9 cellular contexts compared by ENCODE assay signal in the genomic region with DNA sequence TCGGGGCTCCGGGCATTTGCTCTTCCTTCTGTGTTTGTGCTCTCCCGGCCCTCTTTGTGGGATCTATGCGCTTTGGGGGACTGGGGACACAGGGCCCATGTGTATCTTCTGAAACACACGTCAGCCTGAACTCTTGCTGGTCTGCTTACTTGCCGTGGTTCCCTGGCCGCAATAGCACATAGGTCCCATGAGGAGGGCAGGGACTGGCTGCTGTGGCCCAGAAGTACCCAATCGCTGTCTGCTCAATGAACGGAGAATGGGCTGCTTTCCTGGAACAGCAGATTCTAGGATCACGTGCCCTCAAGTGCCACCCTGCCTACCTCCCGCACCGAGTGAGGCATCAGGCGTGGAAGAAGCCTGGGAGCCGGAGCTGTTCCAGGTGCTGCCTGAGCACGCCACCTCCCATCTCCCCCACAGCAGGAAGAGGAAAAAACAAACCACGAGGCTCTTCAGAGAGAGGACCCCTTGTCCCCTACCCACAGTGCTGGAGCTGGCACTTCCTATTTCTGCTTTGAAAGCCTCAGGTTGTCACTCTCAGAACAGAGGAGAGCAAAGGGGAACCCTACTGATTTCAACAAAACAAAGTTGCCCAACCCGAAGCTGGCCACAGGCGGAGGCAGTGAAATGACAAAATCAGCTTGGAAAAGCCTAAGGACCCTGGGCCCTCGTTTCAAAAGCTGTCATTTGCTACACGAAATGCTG. TPM values are rescaled to one million over a fixed set of nuclear protein-coding genes. Genes with fewer than 3 reads are reported as not detected.
DNase-seq lines count a peak whose midpoint lies in the region; ATAC-seq, FAIRE-seq and TF ChIP-seq lines count a peak whose summit lies in the region.
"Had no signal": no experiment of that assay in that cellular context is flagged by ENCODE, and none has a peak within 500 bp of the region (broad histone marks: within the 10 kb centered on the region; RNA-seq: fewer than 3 reads in every experiment).

No MANE protein-coding gene starts in this region.

- H3K27me3 ChIP-seq in keratinocyte (ENCODE audit: control insufficient read depth, extremely low read depth, insufficient read depth, low read length) (no peaks in the 10 kb centered on the region), thymus (ENCODE audit: control insufficient read depth, insufficient read depth) (no peaks in the 10 kb centered on the region)

- H3K36me3 Mint-ChIP-seq in activated CD4-positive, alpha-beta memory T cell treated with anti-CD3 and anti-CD28 coated beads, Interleukin-2, amount 10 ng/mL, durations not matched to agents 7 days and 5 days (ENCODE audit: low read depth), result peaks cover 15% of the 10 kb centered on the region
- peaks cover 1% of the 10 kb centered on the region for H3K36me3 Mint-ChIP-seq in type B pancreatic cell

- no peak for FAIRE-seq in keratinocyte (lab: Jason Lieb, UNC)

- peak overlapping the region in 1 of 3 experiments; percentile 11 for H3K4me3 ChIP-seq in keratinocyte (ENCODE audit: control insufficient read depth in 2 of 3, extremely low read depth in 1 of 3, insufficient read depth in 2 of 3, low read depth in 1 of 3, low read length in 3 of 3)
- H3K4me3 ChIP-seq in thymus (ENCODE audit: low read length), result no peak overlapping the region

- H3K9me3 Mint-ChIP-seq in activated CD4-positive, alpha-beta memory T cell treated with anti-CD3 and anti-CD28 coated beads, Interleukin-2, amount 10 ng/mL, durations not matched to agents 7 days and 5 days, result no peaks in the 10 kb centered on the region
- H3K9me3 Mint-ChIP-seq in type B pancreatic cell, result no peaks in the 10 kb centered on the region

- TF ChIP-seq CTCF in keratinocyte (optimal IDR thresholded peaks at IDR 0.05 in 1 of 3, IDR thresholded peaks at IDR 0.05 in 1 of 3, conservative IDR thresholded peaks at IDR 0.05 in 1 of 3; ENCODE audit: extremely low read depth in 1 of 3, insufficient read depth in 2 of 3, low read length in 3 of 3) (no peak), type B pancreatic cell (conservative IDR thresholded peaks at IDR 0.05) (no peak)

- POLR2A ChIA-PET in activated CD4-positive, alpha-beta memory T cell treated with anti-CD3 and anti-CD28 coated beads, Interleukin-2, amount 10 ng/mL, durations not matched to agents 7 days and 5 days (lab: Charles Lee), result interaction anchor here (0.8 to 1.2 kb wide), 5 partner anchors 16 to 172 kb away, joined by 3 to 4 read pairs (median 3); partner anchors contain the start of genes FAM3A and TAFAZZIN

- CTCF ChIA-PET in activated CD4-positive, alpha-beta memory T cell treated with anti-CD3 and anti-CD28 coated beads, Interleukin-2, amount 10 ng/mL, durations not matched to agents 7 days and 5 days (lab: Charles Lee), result interaction anchor here (0.6 to 1.5 kb wide), 4 partner anchors 9 to 205 kb away, joined by 3 to 5 read pairs (median 4); no protein-coding TSS in a partner anchor

- H3K9me3 ChIP-seq in keratinocyte (ENCODE audit: control insufficient read depth, low read depth, low read length) (no peaks in the 10 kb centered on the region), thymus (ENCODE audit: control insufficient read depth) (no peaks in the 10 kb centered on the region)

- H2AFZ ChIP-seq in keratinocyte (ENCODE audit: control insufficient read depth, low read length), result no peak overlapping the region

- peak overlapping the region; percentile 69 for H3K9ac ChIP-seq in keratinocyte (ENCODE audit: control insufficient read depth, extremely low read depth, insufficient read depth, low read length)

- H3K4me2 ChIP-seq in keratinocyte (ENCODE audit: control insufficient read depth, extremely low read depth, insufficient read depth, low read depth, low read length), result peak overlapping the region; percentile 53

- ATAC-seq in HG03097 (IDR thresholded peaks at IDR 0.05; ENCODE audit: low FRiP score, unreplicated experiment), result no peak

- H3K4me1 Mint-ChIP-seq in activated CD4-positive, alpha-beta memory T cell treated with anti-CD3 and anti-CD28 coated beads, Interleukin-2, amount 10 ng/mL, durations not matched to agents 7 days and 5 days, result peaks cover 44% of the 10 kb centered on the region
- peaks cover 10% of the 10 kb centered on the region for H3K4me1 Mint-ChIP-seq in type B pancreatic cell (ENCODE audit: unreplicated experiment)

- peak; percentile 61 for DNase-seq in activated effector memory CD4-positive, alpha-beta T cell treated with anti-CD3 and anti-CD28 coated beads, Interleukin-2, amount 50 U/mL, for 16 hours
- DNase-seq in activated effector memory CD4-positive, alpha-beta T cell treated with Interleukin-2 at 50 U/mL for 16 hours, result no peak
- no peak for DNase-seq in activated CD4-positive, alpha-beta memory T cell treated with anti-CD3 and anti-CD28 coated beads, Interleukin-2, amount 10 ng/mL, durations not matched to agents 7 days and 5 days
- DNase-seq in keratinocyte (ENCODE audit: low read depth, low spot score) (no peak), COR-L47 (lab: John Stamatoyannopoulos, UW) (no peak), type B pancreatic cell (ENCODE audit: extremely low spot score, unreplicated experiment) (no peak)

- 20% methylated on average over 20 of the region's 20 CpGs for WGBS in thymus

- no peaks in the 10 kb centered on the region for H4K20me1 ChIP-seq in keratinocyte (ENCODE audit: control insufficient read depth, extremely low read depth, insufficient read depth, low read length)

- H3K9me1 ChIP-seq in keratinocyte (ENCODE audit: control insufficient read depth, extremely low read depth, insufficient read depth, low read length), result no peaks in the 10 kb centered on the region

- peaks cover 1 to 3% of the 10 kb centered on the region in 2 experiments for H3K36me3 ChIP-seq in keratinocyte (ENCODE audit: control insufficient read depth in 2 of 2, extremely low read depth in 1 of 2, insufficient read depth in 2 of 2, low read length in 2 of 2)
- H3K36me3 ChIP-seq in thymus (ENCODE audit: control insufficient read depth, insufficient read depth), result peaks cover 12% of the 10 kb centered on the region

- H3K27ac Mint-ChIP-seq in activated CD4-positive, alpha-beta memory T cell treated with anti-CD3 and anti-CD28 coated beads, Interleukin-2, amount 10 ng/mL, durations not matched to agents 7 days and 5 days, result peak overlapping the region; percentile 79
- no peak overlapping the region for H3K27ac Mint-ChIP-seq in type B pancreatic cell

- dilution Hi-C loops in keratinocyte (cut with MboI; ENCODE audit: extremely low pct_ligation_motif_present, low sequenced_read_pairs), result no loop called here

- H3K79me2 ChIP-seq in keratinocyte (ENCODE audit: control insufficient read depth, insufficient read depth, low read length), result peaks cover 10% of the 10 kb centered on the region

- H3K27ac ChIP-seq in keratinocyte (ENCODE audit: control insufficient read depth, insufficient read depth, low read length), result peak overlapping the region; percentile 86
- H3K27ac ChIP-seq in thymus (ENCODE audit: low read depth), result peak overlapping the region; percentile 43

- no peaks in the 10 kb centered on the region for H3K27me3 Mint-ChIP-seq in activated CD4-positive, alpha-beta memory T cell treated with anti-CD3 and anti-CD28 coated beads, Interleukin-2, amount 10 ng/mL, durations not matched to agents 7 days and 5 days
- no peaks in the 10 kb centered on the region for H3K27me3 Mint-ChIP-seq in type B pancreatic cell

- H3K4me3 Mint-ChIP-seq in activated CD4-positive, alpha-beta memory T cell treated with anti-CD3 and anti-CD28 coated beads, Interleukin-2, amount 10 ng/mL, durations not matched to agents 7 days and 5 days, result peak overlapping the region; percentile 49
- no peak overlapping the region for H3K4me3 Mint-ChIP-seq in type B pancreatic cell

- H3K4me1 ChIP-seq in keratinocyte (ENCODE audit: control insufficient read depth, extremely low read depth, insufficient read depth, low read length), result peaks cover 30% of the 10 kb centered on the region
- H3K4me1 ChIP-seq in thymus (ENCODE audit: control insufficient read depth, insufficient read depth, low read length), result peaks cover 15% of the 10 kb centered on the region

RNA-seq across cellular contexts. Expression of gene G6PD, which starts 3.8 kb away (rescaled TPM):
- total RNA-seq in activated CD4-positive, alpha-beta memory T cell treated with anti-CD3 and anti-CD28 coated beads, Interleukin-2, amount 10 ng/mL, durations not matched to agents 7 days and 5 days, result 10 to 100 TPM; 62.7 to 64.4 TPM
- polyA plus RNA-seq in keratinocyte (26.8 to 71.9 TPM (median 41.6 TPM) in 3 replicates), thymus (21.0 TPM)
- 34.0 TPM for polyA plus RNA-seq in keratinocyte (2011; ENCODE audit: low read depth)
- 40.8 and 53.1 TPM in 2 replicates for polyA plus RNA-seq in keratinocyte (2011; cell fraction: cytosol; rRNA removed)
- 57.2 and 57.5 TPM in 2 replicates for polyA plus RNA-seq in keratinocyte (2011; cell fraction: nucleus; rRNA removed)
- 31.6 and 107 TPM in 2 replicates for polyA plus RNA-seq in keratinocyte (2012; ENCODE audit: low replicate concordance)
- 53.0 to 212 TPM (median 67.7 TPM) in 3 replicates for polyA minus RNA-seq in keratinocyte
- polyA minus RNA-seq in keratinocyte (2011; cell fraction: cytosol; rRNA and poly(A)+ RNA removed), result 57.9 TPM
- 28.1 and 29.8 TPM in 2 replicates for polyA minus RNA-seq in keratinocyte (2011; cell fraction: nucleus; rRNA and poly(A)+ RNA removed)
- 41.3 and 57.9 TPM in 2 replicates for total RNA-seq in type B pancreatic cell (ENCODE audit: low replicate concordance)

RNA-seq across cellular contexts. Expression of gene IKBKG, which starts 4.5 kb away (rescaled TPM):
- total RNA-seq in activated CD4-positive, alpha-beta memory T cell treated with anti-CD3 and anti-CD28 coated beads, Interleukin-2, amount 10 ng/mL, durations not matched to agents 7 days and 5 days, result 10 to 100 TPM; 51.9 to 54.0 TPM
- polyA plus RNA-seq in keratinocyte, result 15.1 to 19.9 TPM (median 16.5 TPM) in 3 replicates
- polyA plus RNA-seq in keratinocyte (2011; ENCODE audit: low read depth), result 8.9 TPM
- 9.4 and 17.4 TPM in 2 replicates for polyA plus RNA-seq in keratinocyte (2011; cell fraction: cytosol; rRNA removed)
- 32.4 and 38.6 TPM in 2 replicates for polyA plus RNA-seq in keratinocyte (2011; cell fraction: nucleus; rRNA removed)
- 14.6 and 21.4 TPM in 2 replicates for polyA plus RNA-seq in keratinocyte (2012; ENCODE audit: low replicate concordance)
- 6.8 to 11.7 TPM (median 7.6 TPM) in 3 replicates for polyA minus RNA-seq in keratinocyte
- polyA minus RNA-seq in keratinocyte (2011; cell fraction: cytosol; rRNA and poly(A)+ RNA removed), result 13.8 TPM
- 10.9 and 12.6 TPM in 2 replicates for polyA minus RNA-seq in keratinocyte (2011; cell fraction: nucleus; rRNA and poly(A)+ RNA removed)
- polyA plus RNA-seq in thymus, result 38.3 TPM
- total RNA-seq in type B pancreatic cell (ENCODE audit: low replicate concordance), result 14.6 and 15.5 TPM in 2 replicates

RNA-seq across cellular contexts. Expression of gene FAM3A, which starts 26.8 kb away (rescaled TPM):
- 10 to 100 TPM; 24.9 to 29.0 TPM for total RNA-seq in activated CD4-positive, alpha-beta memory T cell treated with anti-CD3 and anti-CD28 coated beads, Interleukin-2, amount 10 ng/mL, durations not matched to agents 7 days and 5 days
- 15.8 to 25.3 TPM (median 21.4 TPM) in 3 replicates for polyA plus RNA-seq in keratinocyte
- polyA plus RNA-seq in keratinocyte (2011; ENCODE audit: low read depth), result 19.8 TPM
- 11.1 and 28.1 TPM in 2 replicates for polyA plus RNA-seq in keratinocyte (2011; cell fraction: cytosol; rRNA removed)
- 29.6 and 37.3 TPM in 2 replicates for polyA plus RNA-seq in keratinocyte (2011; cell fraction: nucleus; rRNA removed)
- polyA plus RNA-seq in keratinocyte (2012; ENCODE audit: low replicate concordance), result 24.7 and 30.7 TPM in 2 replicates
- 10.1 to 21.9 TPM (median 15.6 TPM) in 3 replicates for polyA minus RNA-seq in keratinocyte
- 34.1 TPM for polyA minus RNA-seq in keratinocyte (2011; cell fraction: cytosol; rRNA and poly(A)+ RNA removed)
- polyA minus RNA-seq in keratinocyte (2011; cell fraction: nucleus; rRNA and poly(A)+ RNA removed), result 8.4 and 12.6 TPM in 2 replicates
- 73.4 TPM for polyA plus RNA-seq in thymus
- total RNA-seq in type B pancreatic cell (ENCODE audit: low replicate concordance), result 34.1 and 35.9 TPM in 2 replicates

RNA-seq across cellular contexts. Expression of gene CTAG1A, which starts 42.1 kb away (rescaled TPM):
- not detected for total RNA-seq in activated CD4-positive, alpha-beta memory T cell treated with anti-CD3 and anti-CD28 coated beads, Interleukin-2, amount 10 ng/mL, durations not matched to agents 7 days and 5 days
- polyA plus RNA-seq in keratinocyte, result not detected in 3 replicates
- polyA plus RNA-seq in keratinocyte (2011; ENCODE audit: low read depth), result not detected
- not detected in 2 replicates for polyA plus RNA-seq in keratinocyte (2011; cell fraction: cytosol; rRNA removed)
- not detected in 2 replicates for polyA plus RNA-seq in keratinocyte (2011; cell fraction: nucleus; rRNA removed)
- polyA plus RNA-seq in keratinocyte (2012; ENCODE audit: low replicate concordance), result not detected in 2 replicates
- not detected in 3 replicates for polyA minus RNA-seq in keratinocyte
- polyA minus RNA-seq in keratinocyte (2011; cell fraction: cytosol; rRNA and poly(A)+ RNA removed), result not detected
- polyA minus RNA-seq in keratinocyte (2011; cell fraction: nucleus; rRNA and poly(A)+ RNA removed), result not detected in 2 replicates
- 0.07 TPM for polyA plus RNA-seq in thymus
- not detected in 2 replicates for total RNA-seq in type B pancreatic cell (ENCODE audit: low replicate concordance)
- total RNA-seq: ureter had no signal

RNA-seq across cellular contexts. Expression of gene SLC10A3, which starts 52.4 kb away (rescaled TPM):
- 10 to 100 TPM; 27.0 to 27.6 TPM for total RNA-seq in activated CD4-positive, alpha-beta memory T cell treated with anti-CD3 and anti-CD28 coated beads, Interleukin-2, amount 10 ng/mL, durations not matched to agents 7 days and 5 days
- polyA plus RNA-seq in keratinocyte (8.1 to 15.9 TPM (median 15.0 TPM) in 3 replicates), thymus (21.6 TPM)
- polyA plus RNA-seq in keratinocyte (2011; ENCODE audit: low read depth), result 4.8 TPM
- polyA plus RNA-seq in keratinocyte (2011; cell fraction: cytosol; rRNA removed), result 8.3 and 17.7 TPM in 2 replicates
- 9.8 and 14.2 TPM in 2 replicates for polyA plus RNA-seq in keratinocyte (2011; cell fraction: nucleus; rRNA removed)
- polyA plus RNA-seq in keratinocyte (2012; ENCODE audit: low replicate concordance), result 21.3 and 30.3 TPM in 2 replicates
- 11.3 to 18.4 TPM (median 17.8 TPM) in 3 replicates for polyA minus RNA-seq in keratinocyte
- polyA minus RNA-seq in keratinocyte (2011; cell fraction: cytosol; rRNA and poly(A)+ RNA removed), result 27.4 TPM
- polyA minus RNA-seq in keratinocyte (2011; cell fraction: nucleus; rRNA and poly(A)+ RNA removed), result 11.1 and 13.3 TPM in 2 replicates
- total RNA-seq in type B pancreatic cell (ENCODE audit: low replicate concordance), result 13.0 and 23.0 TPM in 2 replicates
